7 cellular contexts compared by ENCODE assay signal in genomic region chr9:79968533-79968932, GRCh38.
"Had no signal": no experiment of that assay in that cellular context is flagged by ENCODE, and none has a peak within 500 bp of the region (broad histone marks: within the 10 kb centered on the region; RNA-seq: fewer than 3 reads in every experiment).

No MANE protein-coding gene starts in this region.

- H3K27ac ChIP-seq: HL-60, KMS-11 had no signal

- H3K4me2 ChIP-seq: KMS-11 had no signal

- H3K4me3 Mint-ChIP-seq: IgD-negative memory B cell had no signal

- H3K27ac Mint-ChIP-seq: IgD-negative memory B cell had no signal

- DNase-seq: IMR-90, KBM-7, KG1 had no signal

- H3K9ac ChIP-seq: KMS-11 had no signal

- FAIRE-seq: HTR-8/SVneo had no signal
